Comparison of ENCODE assay signal across 19 cellular contexts in genomic region chr1:21597754-21598153, GRCh38.
"Had no signal": no experiment of that assay in that cellular context is flagged by ENCODE, and none has a peak within 500 bp of the region (broad histone marks: within the 10 kb centered on the region; RNA-seq: fewer than 3 reads in every experiment).

No MANE protein-coding gene starts in this region.

- H3K4me3 Mint-ChIP-seq: IgD-negative memory B cell had no signal

- H3K9me3 Mint-ChIP-seq: IgD-negative memory B cell had no signal

- H3K4me2 ChIP-seq: SK-N-SH had no signal

- H3K9me3 ChIP-seq: SK-N-SH had no signal

- H3K27ac Mint-ChIP-seq: IgD-negative memory B cell had no signal

- H3K27ac ChIP-seq: RWPE1 had no signal

- H3K9ac ChIP-seq: SK-N-SH had no signal

- FAIRE-seq: RCC 7860 had no signal

- DNase-seq: KBM-7, MV-4-11, NCI-H1048, NCI-H1105, NCI-H1417, NCI-H1436 treated with DMSO at 0.1 percent for 48 hours, NCI-H1694, NCI-H187 treated with DMSO at 0.1 percent for 48 hours, NCI-H2029 treated with DMSO at 0.1 percent for 48 hours, NCI-H2171 treated with DMSO at 0.1 percent for 48 hours, NCI-H2227 treated with DMSO at 0.1 percent for 48 hours, NCI-H524 treated with DMSO at 0.1 percent for 48 hours, NCI-H69, NCI-H774, SHP77, SK-N-SH had no signal
